12 cellular contexts compared by ENCODE assay signal in the genomic region with DNA sequence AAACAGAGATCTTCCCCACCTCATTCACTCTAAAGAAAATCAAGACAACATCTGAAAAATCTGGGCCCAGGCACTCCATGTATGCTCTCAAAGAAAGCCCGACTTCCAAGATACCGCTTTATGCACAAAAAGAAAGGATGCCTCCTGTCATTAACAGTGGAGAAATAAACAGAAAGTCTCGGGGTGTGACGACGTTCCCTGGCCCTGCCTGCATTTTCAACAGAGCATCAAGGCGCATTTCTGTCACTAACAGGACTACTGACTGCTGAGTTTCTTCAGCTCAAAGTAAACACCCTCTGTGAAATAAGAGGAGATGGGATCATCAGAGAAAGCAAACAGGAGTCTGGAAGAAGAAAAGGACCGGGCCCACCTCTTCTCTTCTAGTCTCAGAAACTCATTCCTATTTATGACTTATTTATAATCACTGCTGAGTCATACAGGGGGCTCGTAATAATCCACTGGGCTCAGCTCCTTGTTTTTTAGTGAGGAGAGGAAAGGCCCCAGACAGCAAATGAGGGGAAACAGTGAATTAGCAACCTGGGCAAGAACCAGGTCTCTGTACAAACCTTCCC.
DNase-seq lines count a peak whose midpoint lies in the region; ATAC-seq and TF ChIP-seq lines count a peak whose summit lies in the region.
"Had no signal": no experiment of that assay in that cellular context is flagged by ENCODE, and none has a peak within 500 bp of the region (broad histone marks: within the 10 kb centered on the region; RNA-seq: fewer than 3 reads in every experiment).

No MANE protein-coding gene starts in this region.

- H3K9me3 ChIP-seq in esophagus muscularis mucosa (no peaks in the 10 kb centered on the region), sigmoid colon (no peaks in the 10 kb centered on the region)

- H3K9me3 Mint-ChIP-seq in progenitor cell of endocrine pancreas (ENCODE audit: low read depth): no peaks in the 10 kb centered on the region
- H3K9me3 Mint-ChIP-seq: central memory CD8-positive, alpha-beta T cell had no signal

- H3K27ac ChIP-seq in VCaP (peak overlapping the region; percentile 21; the same call in 1 of the 2 replicates), esophagus muscularis mucosa (replicated peaks in 1 of 4) (peak overlapping the region; percentile 8 to 70 (median 58)), sigmoid colon (peak overlapping the region; percentile 43 to 77 (median 57))

- peaks cover 4 to 58% (median 36%) of the 10 kb centered on the region in 4 donors for H3K36me3 ChIP-seq in esophagus muscularis mucosa
- peaks cover 0 to 39% (median 16%) of the 10 kb centered on the region in 4 donors for H3K36me3 ChIP-seq in sigmoid colon

- H3K27ac Mint-ChIP-seq in progenitor cell of endocrine pancreas: no peak overlapping the region

- H3K4me3 Mint-ChIP-seq in progenitor cell of endocrine pancreas (ENCODE audit: low read depth): no peak overlapping the region
- H3K4me3 Mint-ChIP-seq: central memory CD8-positive, alpha-beta T cell had no signal

- H3K4me1 Mint-ChIP-seq in progenitor cell of endocrine pancreas (ENCODE audit: low read depth): peaks cover 3% of the 10 kb centered on the region

- H3K27me3 ChIP-seq in esophagus muscularis mucosa (no peaks in the 10 kb centered on the region), sigmoid colon (no peaks in the 10 kb centered on the region)

- H3K36me3 Mint-ChIP-seq in progenitor cell of endocrine pancreas (ENCODE audit: insufficient read depth): peaks cover 37% of the 10 kb centered on the region

- no peak for ATAC-seq in HG02610 (IDR thresholded peaks at IDR 0.05; ENCODE audit: unreplicated experiment)
- ATAC-seq: HCT116 had no signal

- H3K4me3 ChIP-seq in esophagus muscularis mucosa (no peak overlapping the region), sigmoid colon (no peak overlapping the region)

- intact Hi-C loops in esophagus muscularis mucosa (cut with DNase I) (loop anchor here (10.0 kb wide), 1 partner anchor 238 kb away; no protein-coding TSS in a partner anchor), sigmoid colon (cut with DNase I) (no loop called here)

- H3K4me1 ChIP-seq in esophagus muscularis mucosa (peaks cover 26 to 65% (median 56%) of the 10 kb centered on the region in 4 donors), sigmoid colon (peaks cover 0 to 34% (median 29%) of the 10 kb centered on the region in 4 donors)

- peak; percentile 34 for DNase-seq in GM03348 (ENCODE audit: low spot score)
- no peak for DNase-seq in esophagus muscularis mucosa (ENCODE audit: extremely low spot score)
- no peak for DNase-seq in sigmoid colon
- DNase-seq in activated CD8-positive, alpha-beta memory T cell treated with anti-CD3 and anti-CD28 coated beads, Interleukin-2, amount 50 U/mL, for 4 hours: no peak
- DNase-seq in progenitor cell of endocrine pancreas (ENCODE audit: low spot score, unreplicated experiment): no peak
- no peak for DNase-seq in NCI-H187 (lab: John Stamatoyannopoulos, UW)
- DNase-seq: glutamatergic neuron, OCI-M1 had no signal

- no peak for TF ChIP-seq CTCF in VCaP (conservative IDR thresholded peaks at IDR 0.05)
- no peak for TF ChIP-seq CTCF in esophagus muscularis mucosa (IDR thresholded peaks at IDR 0.05)
- no peak for TF ChIP-seq CTCF in sigmoid colon (IDR thresholded peaks at IDR 0.05)
- no peak for TF ChIP-seq CTCF in progenitor cell of endocrine pancreas (IDR thresholded peaks at IDR 0.05; ENCODE audit: unreplicated experiment)

- no peaks in the 10 kb centered on the region for H3K27me3 Mint-ChIP-seq in progenitor cell of endocrine pancreas
- H3K27me3 Mint-ChIP-seq: central memory CD8-positive, alpha-beta T cell had no signal

- TF ChIP-seq POLR2A in esophagus muscularis mucosa (IDR thresholded peaks at IDR 0.05; ENCODE audit: low read depth) (no peak), sigmoid colon (IDR thresholded peaks at IDR 0.05) (peak in 1 of 2 donors; percentile 10)

- TF ChIP-seq EP300 in esophagus muscularis mucosa (IDR thresholded peaks at IDR 0.05) (no peak), sigmoid colon (IDR thresholded peaks at IDR 0.05) (no peak)

- 60% methylated on average over 8 of the region's 8 CpGs for WGBS in esophagus muscularis mucosa
- 84 to 87% methylated on average over 8 of the region's 8 CpGs for WGBS in sigmoid colon, 2 donors
